10 cellular contexts compared by ENCODE assay signal in the genomic region with DNA sequence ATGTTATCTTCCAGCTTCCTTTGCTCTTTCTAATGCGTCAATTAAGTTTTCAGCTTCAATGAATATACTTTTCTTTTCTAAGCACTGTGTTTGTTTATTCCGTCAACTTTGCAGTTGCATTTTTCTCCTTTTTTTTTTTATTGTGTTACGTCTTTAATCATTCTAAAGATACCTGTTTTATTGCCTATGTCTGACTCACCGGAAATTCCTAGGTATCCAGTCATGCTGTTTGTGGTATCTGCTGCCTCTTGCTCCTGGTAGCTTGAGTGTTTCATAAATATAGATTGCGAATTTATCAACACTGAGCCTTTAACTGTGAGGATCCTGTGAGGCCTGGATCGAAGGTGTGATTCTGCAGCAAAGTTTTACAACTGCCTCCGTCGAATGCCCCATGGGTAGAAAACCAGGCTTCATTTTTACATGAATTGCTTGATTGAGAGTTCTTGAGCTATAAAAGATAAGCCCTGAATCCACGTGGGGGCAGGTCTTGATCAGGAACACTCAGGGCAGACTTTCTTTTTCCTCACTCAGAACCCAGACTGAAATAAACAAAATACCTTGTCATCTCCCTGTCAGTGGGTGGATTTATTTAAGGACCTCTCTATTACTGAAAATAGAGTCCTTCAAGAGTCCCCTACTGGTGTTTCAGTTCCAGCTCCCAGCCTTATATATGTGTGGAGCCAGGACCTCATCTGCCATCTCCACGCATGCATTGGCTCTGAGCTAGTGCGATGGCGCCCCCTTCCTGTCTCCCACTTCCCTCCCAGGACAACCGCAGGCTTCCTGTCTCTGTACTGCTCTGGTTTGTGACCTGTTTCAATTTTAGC.
DNase-seq lines count a peak whose midpoint lies in the region; ATAC-seq and TF ChIP-seq lines count a peak whose summit lies in the region.
"Had no signal": no experiment of that assay in that cellular context is flagged by ENCODE, and none has a peak within 500 bp of the region (broad histone marks: within the 10 kb centered on the region; RNA-seq: fewer than 3 reads in every experiment).

No MANE protein-coding gene starts in this region.

- TF ChIP-seq POLR2A in GM18505 (IDR thresholded peaks at IDR 0.05; ENCODE audit: borderline replicate concordance, extremely low read depth, insufficient read depth, insufficient read length) (no peak), uterus (IDR thresholded peaks at IDR 0.05) (no peak)

- H3K4me1 ChIP-seq in uterus, result no peaks in the 10 kb centered on the region

- no peaks in the 10 kb centered on the region for H3K9me3 ChIP-seq in uterus

- no peaks in the 10 kb centered on the region for H3K9me3 Mint-ChIP-seq in activated T-helper 17 cell treated with anti-CD3 and anti-CD28 coated beads, Interleukin-2, amount 50 U/mL, for 72 hours
- H3K9me3 Mint-ChIP-seq: naive thymus-derived CD8-positive, alpha-beta T cell had no signal

- peak; percentile 53 for ATAC-seq in GM18505 (IDR thresholded peaks at IDR 0.05; ENCODE audit: unreplicated experiment)
- peak; percentile 76 for ATAC-seq in activated T-helper 17 cell treated with anti-CD3 and anti-CD28 coated beads, Interleukin-2, amount 50 U/mL, for 72 hours (replicated peaks)
- ATAC-seq in HG02970 (IDR thresholded peaks at IDR 0.05; ENCODE audit: low FRiP score, unreplicated experiment), result no peak

- peak overlapping the region; percentile 22 for H3K4me3 Mint-ChIP-seq in activated T-helper 17 cell treated with anti-CD3 and anti-CD28 coated beads, Interleukin-2, amount 50 U/mL, for 72 hours

- H3K36me3 Mint-ChIP-seq in activated T-helper 17 cell treated with anti-CD3 and anti-CD28 coated beads, Interleukin-2, amount 50 U/mL, for 72 hours (ENCODE audit: low read depth), result no peaks in the 10 kb centered on the region
- H3K36me3 Mint-ChIP-seq: naive thymus-derived CD8-positive, alpha-beta T cell had no signal

- no peaks in the 10 kb centered on the region for H3K27me3 Mint-ChIP-seq in activated T-helper 17 cell treated with anti-CD3 and anti-CD28 coated beads, Interleukin-2, amount 50 U/mL, for 72 hours

- peaks cover 13% of the 10 kb centered on the region for H3K4me1 Mint-ChIP-seq in activated T-helper 17 cell treated with anti-CD3 and anti-CD28 coated beads, Interleukin-2, amount 50 U/mL, for 72 hours

- H3K27me3 ChIP-seq in uterus, result no peaks in the 10 kb centered on the region

- H3K4me3 ChIP-seq in uterus, result no peak overlapping the region
- H3K4me3 ChIP-seq: SK-N-MC had no signal

- no peak overlapping the region for H3K27ac Mint-ChIP-seq in activated T-helper 17 cell treated with anti-CD3 and anti-CD28 coated beads, Interleukin-2, amount 50 U/mL, for 72 hours

- DNase-seq in MV-4-11 (lab: John Stamatoyannopoulos, UW) (peak; percentile 20), iPS-NIHi7 (ENCODE audit: extremely low spot score) (peak; percentile 64), uterus (no peak), DMS114 treated with DMSO at 0.1 percent for 48 hours (lab: John Stamatoyannopoulos, UW; ENCODE audit: unreplicated experiment) (no peak)

- intact Hi-C loops in uterus (cut with DNase I; ENCODE audit: low total_unique reads), result no loop called here

- H3K27ac ChIP-seq in C4-2B (no peak overlapping the region), uterus (no peak overlapping the region)
- H3K27ac ChIP-seq: SK-N-MC had no signal

- peak; percentile 60 for TF ChIP-seq CTCF in C4-2B (conservative IDR thresholded peaks at IDR 0.05)
- TF ChIP-seq CTCF in uterus (IDR thresholded peaks at IDR 0.05), result no peak

- no peaks in the 10 kb centered on the region for H3K36me3 ChIP-seq in uterus

Comparison
In these comparisons a context has a peak if more than half of its experiments do, and no peak if none do; other contexts are left out.
1. DNase-seq: peak in MV-4-11 (single experiment) and iPS-NIHi7 (single experiment); none in uterus (0 of 2) and DMS114 treated with DMSO at 0.1 percent for 48 hours (single experiment).